Comparison of ENCODE assay signal across 11 cellular contexts in the genomic region with DNA sequence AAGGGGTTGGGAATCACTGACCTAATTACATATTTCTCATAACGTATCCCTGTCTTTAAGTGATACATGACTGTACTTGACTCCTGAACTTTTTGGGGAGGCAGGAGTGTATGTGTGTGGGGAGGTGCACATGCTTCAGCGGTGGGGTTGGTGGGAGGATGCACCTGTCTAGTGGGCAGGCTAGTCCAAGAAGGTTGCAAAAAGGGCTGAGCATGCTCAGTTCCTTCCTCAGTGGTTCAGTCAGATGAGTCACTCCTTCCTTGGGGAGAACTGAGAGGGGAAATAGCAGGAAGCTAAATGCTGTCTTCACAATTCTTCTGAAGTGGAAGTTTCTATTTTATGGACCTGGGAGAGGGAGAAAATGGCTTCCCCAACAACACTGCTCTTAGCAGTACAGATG. TPM values are rescaled to one million over a fixed set of nuclear protein-coding genes. Genes with fewer than 3 reads are reported as not detected.
DNase-seq lines count a peak whose midpoint lies in the region; ATAC-seq and TF ChIP-seq lines count a peak whose summit lies in the region.
"Had no signal": no experiment of that assay in that cellular context is flagged by ENCODE, and none has a peak within 500 bp of the region (broad histone marks: within the 10 kb centered on the region; RNA-seq: fewer than 3 reads in every experiment).

No MANE protein-coding gene starts in this region.

- H3K27me3 ChIP-seq in heart right ventricle: no peaks in the 10 kb centered on the region
- no peaks in the 10 kb centered on the region for H3K27me3 ChIP-seq in effector memory CD4-positive, alpha-beta T cell (replicated peaks; ENCODE audit: control insufficient read depth, insufficient read depth, low read length, poor library complexity, severe bottlenecking)

- DNase-seq in ACHN (peak; percentile 81), H4 (ENCODE audit: low spot score) (peak; percentile 42), heart right ventricle (no peak), NCI-H187 (lab: John Stamatoyannopoulos, UW) (no peak), NCI-H2227 (lab: John Stamatoyannopoulos, UW; ENCODE audit: unreplicated experiment) (no peak)
- DNase-seq in effector memory CD4-positive, alpha-beta T cell: no peak
- DNase-seq: cerebellar nuclear complex, T-helper 9 cell had no signal

- WGBS in heart right ventricle, 2 donors: 61 to 69% methylated on average over 2 of the region's 2 CpGs

- peak overlapping the region in 2 of 10 donors; percentile 54 to 85 for H3K27ac ChIP-seq in heart right ventricle
- no peak overlapping the region for H3K27ac ChIP-seq in effector memory CD4-positive, alpha-beta T cell (ENCODE audit: insufficient read depth, low read length, poor library complexity, severe bottlenecking)

- no peaks in the 10 kb centered on the region for H3K9me3 ChIP-seq in heart right ventricle
- no peaks in the 10 kb centered on the region for H3K9me3 ChIP-seq in effector memory CD4-positive, alpha-beta T cell (ENCODE audit: control insufficient read depth, low read length)

- no peak overlapping the region for H3K4me3 Mint-ChIP-seq in T-helper 1 cell treated with Interleukin-12 subunit alpha and Interleukin-12 subunit beta and Interleukin-4 antibody, amounts not matched to agents 30 μg/mL and 1 μg/mL, for 36 hours

- H3K9me3 Mint-ChIP-seq in T-helper 1 cell treated with Interleukin-12 subunit alpha and Interleukin-12 subunit beta and Interleukin-4 antibody, amounts not matched to agents 30 μg/mL and 1 μg/mL, for 36 hours: no peaks in the 10 kb centered on the region
- H3K9me3 Mint-ChIP-seq: naive thymus-derived CD4-positive, alpha-beta T cell had no signal

- peaks cover 2% of the 10 kb centered on the region for H3K36me3 Mint-ChIP-seq in T-helper 1 cell treated with Interleukin-12 subunit alpha and Interleukin-12 subunit beta and Interleukin-4 antibody, amounts not matched to agents 30 μg/mL and 1 μg/mL, for 36 hours (ENCODE audit: low read depth)

- H3K36me3 ChIP-seq in heart right ventricle: no peaks in the 10 kb centered on the region
- H3K36me3 ChIP-seq in effector memory CD4-positive, alpha-beta T cell (ENCODE audit: control insufficient read depth, insufficient read depth, low read length): no peaks in the 10 kb centered on the region

- ATAC-seq in heart right ventricle (peak in 6 of 8 donors; percentile 18 to 61 (median 33)), GM21360 (IDR thresholded peaks at IDR 0.05; ENCODE audit: unreplicated experiment) (no peak)
- ATAC-seq: naive thymus-derived CD4-positive, alpha-beta T cell had no signal

- H3K4me1 Mint-ChIP-seq in T-helper 1 cell treated with Interleukin-12 subunit alpha and Interleukin-12 subunit beta and Interleukin-4 antibody, amounts not matched to agents 30 μg/mL and 1 μg/mL, for 36 hours (ENCODE audit: low read depth): peaks cover 56% of the 10 kb centered on the region

- no peaks in the 10 kb centered on the region for H3K27me3 Mint-ChIP-seq in T-helper 1 cell treated with Interleukin-12 subunit alpha and Interleukin-12 subunit beta and Interleukin-4 antibody, amounts not matched to agents 30 μg/mL and 1 μg/mL, for 36 hours (ENCODE audit: low read depth)
- H3K27me3 Mint-ChIP-seq: naive thymus-derived CD4-positive, alpha-beta T cell had no signal

- intact Hi-C loops in heart right ventricle (cut with DNase I): no loop called here

- no peak overlapping the region for H3K4me3 ChIP-seq in heart right ventricle
- no peak overlapping the region for H3K4me3 ChIP-seq in effector memory CD4-positive, alpha-beta T cell (ENCODE audit: insufficient read depth, low read depth, low read length, poor library complexity, severe bottlenecking)

- peaks cover 5 to 72% (median 14%) of the 10 kb centered on the region in 9 donors for H3K4me1 ChIP-seq in heart right ventricle
- no peaks in the 10 kb centered on the region for H3K4me1 ChIP-seq in effector memory CD4-positive, alpha-beta T cell (ENCODE audit: control insufficient read depth, insufficient read depth, low read length, poor library complexity, severe bottlenecking)

- H3K27ac Mint-ChIP-seq in T-helper 1 cell treated with Interleukin-12 subunit alpha and Interleukin-12 subunit beta and Interleukin-4 antibody, amounts not matched to agents 30 μg/mL and 1 μg/mL, for 36 hours: peak overlapping the region; percentile 6

- in situ Hi-C loops in ACHN (cut with HindIII; ENCODE audit: low pct_ligation_motif_present, low pct_unique_long_range_greater_than_20kb, low sequenced_read_pairs): no loop called here

- no peak for TF ChIP-seq CTCF in heart right ventricle (IDR thresholded peaks at IDR 0.05)

RNA-seq across cellular contexts. Expression of gene AP4E1, which starts 24.6 kb away (rescaled TPM):
- 4.5 and 6.0 TPM in 2 replicates for total RNA-seq in H4 (2014; rRNA removed; shearing (Covaris generic))
- total RNA-seq in heart right ventricle: 10 to 100 TPM in 3 of 10 donors, 1 to 10 TPM in 7; 6.5 to 11.1 (median 8.9) TPM
- polyA plus RNA-seq in heart right ventricle: 1 to 10 TPM; 2.0 to 3.4 TPM

Comparison
In these comparisons a context has a peak if more than half of its experiments do, and no peak if none do; other contexts are left out.
1. DNase-seq: peak in ACHN (single experiment) and H4 (single experiment); none in heart right ventricle (0 of 2), NCI-H187 (0 of 2), NCI-H2227 (single experiment) and effector memory CD4-positive, alpha-beta T cell (0 of 3).